ENCODE assay signal across 27 cellular contexts in the genomic region with DNA sequence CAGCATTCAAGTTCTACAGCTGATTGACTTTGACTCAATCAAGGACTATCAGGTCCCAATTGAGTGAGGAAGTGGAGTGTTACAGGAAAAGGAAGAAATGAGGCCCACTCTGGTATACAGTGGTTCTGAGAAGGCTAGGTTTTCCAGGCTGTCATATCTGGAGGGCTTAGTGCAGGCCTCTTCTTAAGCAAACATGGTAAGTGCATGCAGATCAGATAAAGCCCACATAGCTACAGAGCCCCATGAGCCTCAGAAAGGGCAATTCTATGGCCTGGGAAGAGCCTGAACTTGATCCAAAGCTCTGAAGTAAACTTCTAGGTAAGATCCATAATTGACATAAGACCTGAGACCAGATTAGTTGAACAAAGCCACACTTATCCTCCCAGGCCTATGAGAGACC.
"Had no signal": no experiment of that assay in that cellular context is flagged by ENCODE, and none has a peak within 500 bp of the region (broad histone marks: within the 10 kb centered on the region; RNA-seq: fewer than 3 reads in every experiment).

No MANE protein-coding gene starts in this region.

- H3K27me3 ChIP-seq: gastrocnemius medialis, ovary, suprapubic skin, transverse colon, upper lobe of right lung, uterus had no signal

- H3K27me3 Mint-ChIP-seq: dendritic cell treated with granulocyte-macrophage colony-stimulating factor and Interleukin-4, amounts not matched to agents 40 ng/mL and 50 ng/mL, for 4 days; stimulated activated naive CD8-positive, alpha-beta T cell treated with anti-CD3 and anti-CD28 coated beads, Interleukin-15, amount 100 ng/mL, for 72 hours had no signal

- H3K4me3 ChIP-seq: gastrocnemius medialis, lung, ovary, psoas muscle, skin epidermis, spleen, suprapubic skin, transverse colon, upper lobe of right lung, uterus had no signal

- H3K36me3 Mint-ChIP-seq: memory B cell, natural killer cell had no signal

- H3K27ac Mint-ChIP-seq: dendritic cell treated with granulocyte-macrophage colony-stimulating factor and Interleukin-4, amounts not matched to agents 40 ng/mL and 50 ng/mL, for 4 days; endodermal cell; memory B cell; natural killer cell; stimulated activated naive CD8-positive, alpha-beta T cell treated with anti-CD3 and anti-CD28 coated beads, Interleukin-15, amount 100 ng/mL, for 72 hours had no signal

- H3K9me3 ChIP-seq: gastrocnemius medialis, ovary, psoas muscle, spleen, suprapubic skin, transverse colon, upper lobe of right lung, uterus had no signal

- H3K27ac ChIP-seq: epithelial cell of prostate, gastrocnemius medialis, ovary, psoas muscle, skin epidermis, spleen, suprapubic skin, transverse colon, upper lobe of right lung, uterus had no signal

- H3K4me1 Mint-ChIP-seq: memory B cell; natural killer cell; stimulated activated naive CD8-positive, alpha-beta T cell treated with anti-CD3 and anti-CD28 coated beads, Interleukin-15, amount 100 ng/mL, for 72 hours had no signal

- H3K36me3 ChIP-seq: gastrocnemius medialis, ovary, spleen, suprapubic skin, transverse colon, upper lobe of right lung, uterus had no signal

- ATAC-seq: esophagus mucosa; gastrocnemius medialis; left lobe of liver; natural killer cell; psoas muscle; right cardiac atrium; stimulated activated naive CD8-positive, alpha-beta T cell treated with anti-CD3 and anti-CD28 coated beads, Interleukin-15, amount 100 ng/mL, for 72 hours; upper lobe of right lung had no signal

- H3K4me1 ChIP-seq: gastrocnemius medialis, psoas muscle, spleen, suprapubic skin, transverse colon, upper lobe of right lung, uterus had no signal

- H3K4me3 Mint-ChIP-seq: dendritic cell treated with granulocyte-macrophage colony-stimulating factor and Interleukin-4, amounts not matched to agents 40 ng/mL and 50 ng/mL, for 4 days; endodermal cell; memory B cell; natural killer cell; stimulated activated naive CD8-positive, alpha-beta T cell treated with anti-CD3 and anti-CD28 coated beads, Interleukin-15, amount 100 ng/mL, for 72 hours had no signal

- H3K9me3 Mint-ChIP-seq: dendritic cell treated with granulocyte-macrophage colony-stimulating factor and Interleukin-4, amounts not matched to agents 40 ng/mL and 50 ng/mL, for 4 days; memory B cell; natural killer cell; stimulated activated naive CD8-positive, alpha-beta T cell treated with anti-CD3 and anti-CD28 coated beads, Interleukin-15, amount 100 ng/mL, for 72 hours had no signal

- DNase-seq: effector CD8-positive, alpha-beta T cell; endodermal cell; foreskin fibroblast; gastrocnemius medialis; head of caudate nucleus; kidney; natural killer cell; occipital lobe; ovary; posterior cingulate gyrus; psoas muscle; right cardiac atrium; spleen; stimulated activated CD4-positive, alpha-beta T cell treated with anti-CD3 and anti-CD28 coated beads, Interleukin-4, amount 100 ng/mL, for 4 hours; stimulated activated naive CD4-positive, alpha-beta T cell; stimulated activated naive CD8-positive, alpha-beta T cell treated with anti-CD3 and anti-CD28 coated beads, Interleukin-15, amount 100 ng/mL, for 72 hours; transverse colon; upper lobe of right lung; uterus had no signal
